In genomic region chr10:70053896-70054641, GRCh38 we compare ENCODE assay signal across 8 cellular contexts. TPM values are rescaled to one million over a fixed set of nuclear protein-coding genes. Genes with fewer than 3 reads are reported as not detected.
DNase-seq lines count a peak whose midpoint lies in the region; ATAC-seq and TF ChIP-seq lines count a peak whose summit lies in the region.

No MANE protein-coding gene starts in this region.

- in situ Hi-C loops in ACHN (cut with HindIII; ENCODE audit: low pct_ligation_motif_present, low pct_unique_long_range_greater_than_20kb, low sequenced_read_pairs): no loop called here

- no peaks in the 10 kb centered on the region for H3K79me2 ChIP-seq in MM.1S (ENCODE audit: low read length)

- no peaks in the 10 kb centered on the region for H3K9me2 ChIP-seq in MM.1S (replicated peaks; ENCODE audit: insufficient read depth, low read length)

- H3K36me3 Mint-ChIP-seq in HFFc6 (ENCODE audit: low read depth): no peaks in the 10 kb centered on the region

- TF ChIP-seq CTCF in AG10803 (conservative IDR thresholded peaks at IDR 0.05; ENCODE audit: low read length): 0 out of 2 replicates have a peak, but pooled peaks have one; percentile 2
- TF ChIP-seq CTCF in HFFc6 (IDR thresholded peaks at IDR 0.05): peak; percentile 37
- peak in 4 of 7 experiments; percentile 10 to 21 (median 14) for TF ChIP-seq CTCF in body of pancreas (IDR thresholded peaks at IDR 0.05)
- peak in 2 of 6 experiments; percentile 11 to 24 for TF ChIP-seq CTCF in thyroid gland (IDR thresholded peaks at IDR 0.05)
- no peak for TF ChIP-seq CTCF in MM.1S (IDR thresholded peaks at IDR 0.05; ENCODE audit: low read length)

- H3K4me1 ChIP-seq in body of pancreas (peaks cover 30% of the 10 kb centered on the region), thyroid gland (peaks cover 0 to 4% of the 10 kb centered on the region in 2 donors), MM.1S (ENCODE audit: low read length) (no peaks in the 10 kb centered on the region)

- H4K20me1 ChIP-seq in MM.1S (ENCODE audit: insufficient read depth, low read length): no peaks in the 10 kb centered on the region

- no peak overlapping the region for H3K9ac ChIP-seq in MM.1S (ENCODE audit: low read length)

- intact Hi-C loops in body of pancreas (cut with DNase I): no loop called here
- intact Hi-C loops in thyroid gland (cut with DNase I): no loop called here
- intact Hi-C loops in posterior vena cava (cut with DNase I): no loop called here

- TF ChIP-seq POLR2A in body of pancreas (IDR thresholded peaks at IDR 0.05) (no peak), thyroid gland (IDR thresholded peaks at IDR 0.05) (no peak)

- H3K9me3 ChIP-seq in body of pancreas (no peaks in the 10 kb centered on the region), thyroid gland (no peaks in the 10 kb centered on the region), MM.1S (replicated peaks; ENCODE audit: insufficient read depth, low read length) (no peaks in the 10 kb centered on the region)

- H3K27ac Mint-ChIP-seq in HFFc6: no peak overlapping the region

- no peaks in the 10 kb centered on the region for H3F3A ChIP-seq in MM.1S (ENCODE audit: insufficient read depth, low read length)

- DNase-seq in AG10803 (ENCODE audit: low read depth) (peak; percentile 6), HFFc6 (no peak), body of pancreas (peak in 3 of 4 donors; percentile 17 to 34 (median 19)), kidney tubule cell (ENCODE audit: low spot score) (peak; percentile 61), thyroid gland (peak; percentile 11 to 15), MM.1S (no peak), ACHN (no peak), posterior vena cava (ENCODE audit: low spot score) (no peak)

- H3K4me3 ChIP-seq in AG10803 (ENCODE audit: low read length) (peak overlapping the region; percentile 67), body of pancreas (peak overlapping the region; percentile 14 to 82), thyroid gland (replicated peaks in 1 of 3) (peak overlapping the region in 2 of 3 donors; percentile 65 to 68), MM.1S (ENCODE audit: low read length) (no peak overlapping the region)

- H3K27ac ChIP-seq in body of pancreas (peak overlapping the region in 3 of 4 donors; percentile 63 to 76 (median 64)), thyroid gland (no peak overlapping the region), MM.1S (ENCODE audit: low read length) (no peak overlapping the region)

- no peak overlapping the region for H3K4me3 Mint-ChIP-seq in HFFc6

- H2AFZ ChIP-seq in MM.1S (ENCODE audit: low read length): no peak overlapping the region

- H3K36me3 ChIP-seq in body of pancreas (replicated peaks in 1 of 2; ENCODE audit: insufficient read depth in 1 of 2, low read depth in 2 of 2) (no peaks in the 10 kb centered on the region), thyroid gland (no peaks in the 10 kb centered on the region), MM.1S (replicated peaks; ENCODE audit: insufficient read depth, low read length) (no peaks in the 10 kb centered on the region)

- no peak overlapping the region for H3K4me2 ChIP-seq in MM.1S (ENCODE audit: low read depth, low read length)

- peaks cover 0 to 4% of the 10 kb centered on the region in 2 donors for H3K27me3 ChIP-seq in body of pancreas
- no peaks in the 10 kb centered on the region for H3K27me3 ChIP-seq in thyroid gland
- 0 out of 2 replicates have a peak, but pooled peaks cover 4% of the 10 kb centered on the region for H3K27me3 ChIP-seq in MM.1S (replicated peaks; ENCODE audit: insufficient read depth, low read length)

- peaks cover 37% of the 10 kb centered on the region for H3K27me3 Mint-ChIP-seq in HFFc6 (ENCODE audit: insufficient read depth)

- 23 to 28% methylated on average over 38 to 41 of the region's 41 CpGs for WGBS in body of pancreas, 2 donors
- WGBS in thyroid gland, 2 donors: 21 to 28% methylated on average over 35 to 38 of the region's 41 CpGs

- H3K4me1 Mint-ChIP-seq in HFFc6 (ENCODE audit: low read depth): peaks cover 6% of the 10 kb centered on the region

- H3K9me3 Mint-ChIP-seq in HFFc6: no peaks in the 10 kb centered on the region

- ATAC-seq in body of pancreas: no peak

RNA-seq across cellular contexts. Expression of gene MACROH2A2, which starts 1.4 kb away (rescaled TPM):
- total RNA-seq in HFFc6 (2021; fragmentation: NEBNext Ultra II Directional; extraction: Animal tissue kit (Norgen Biotek cat#: 25700)): 1 to 10 TPM in 1 of 6 experiments, under 1 TPM in 1, not detected in 4; 0.69 to 1.1 TPM
- total RNA-seq in body of pancreas: 10 to 100 TPM in 1 of 2 donors, under 1 TPM in 1; 0.99 to 10.6 TPM
- 10 to 100 TPM in 3 of 4 donors, 1 to 10 TPM in 1; 7.0 to 21.8 (median 15.0) TPM for total RNA-seq in thyroid gland
- total RNA-seq in posterior vena cava: 1 to 10 TPM; 5.6 to 6.9 TPM

Comparison
In these comparisons a context has a peak if more than half of its experiments do, and no peak if none do; other contexts are left out.
1. DNase-seq: peak in AG10803 (single experiment), body of pancreas (3 of 4), kidney tubule cell (single experiment) and thyroid gland (2 of 2); none in HFFc6 (single experiment), MM.1S (single experiment), ACHN (single experiment) and posterior vena cava (single experiment).
2. H3K27ac ChIP-seq: peak in body of pancreas (3 of 4); none in thyroid gland (0 of 3) and MM.1S (single experiment).